In genomic region chr1:180593382-180593781, GRCh38 we compare ENCODE assay signal across 1 cellular context.
TF ChIP-seq lines count a peak whose summit lies in the region.

No MANE protein-coding gene starts in this region.

TF ChIP-seq in IMR-90, 13 proteins besides CTCF, POLR2A, EP300 and RAD21 (continued from another document):
- TF ChIP-seq, protein P1, sequence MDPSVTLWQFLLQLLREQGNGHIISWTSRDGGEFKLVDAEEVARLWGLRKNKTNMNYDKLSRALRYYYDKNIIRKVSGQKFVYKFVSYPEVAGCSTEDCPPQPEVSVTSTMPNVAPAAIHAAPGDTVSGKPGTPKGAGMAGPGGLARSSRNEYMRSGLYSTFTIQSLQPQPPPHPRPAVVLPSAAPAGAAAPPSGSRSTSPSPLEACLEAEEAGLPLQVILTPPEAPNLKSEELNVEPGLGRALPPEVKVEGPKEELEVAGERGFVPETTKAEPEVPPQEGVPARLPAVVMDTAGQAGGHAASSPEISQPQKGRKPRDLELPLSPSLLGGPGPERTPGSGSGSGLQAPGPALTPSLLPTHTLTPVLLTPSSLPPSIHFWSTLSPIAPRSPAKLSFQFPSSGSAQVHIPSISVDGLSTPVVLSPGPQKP (IDR thresholded peaks at IDR 0.05; ENCODE audit: borderline replicate concordance, low read depth, low read length), result no peak
- no peak for TF ChIP-seq CEBPB (IDR thresholded peaks at IDR 0.05; ENCODE audit: low read depth, low read length)
- TF ChIP-seq FOS (IDR thresholded peaks at IDR 0.05; ENCODE audit: low read depth, low read length), result no peak
